In genomic region chr11:111634981-111635705, GRCh38 we compare ENCODE assay signal across 12 cellular contexts. TPM values are rescaled to one million over a fixed set of nuclear protein-coding genes. Genes with fewer than 3 reads are reported as not detected.
DNase-seq lines count a peak whose midpoint lies in the region; ATAC-seq lines count a peak whose summit lies in the region.
"Had no signal": no experiment of that assay in that cellular context is flagged by ENCODE, and none has a peak within 500 bp of the region (broad histone marks: within the 10 kb centered on the region; RNA-seq: fewer than 3 reads in every experiment).

No MANE protein-coding gene starts in this region.

- no peaks in the 10 kb centered on the region for H3K4me1 ChIP-seq in urinary bladder (ENCODE audit: insufficient read depth)

- H3K27ac ChIP-seq in urinary bladder (ENCODE audit: low read depth), result peak overlapping the region; percentile 80

- H3K4me3 Mint-ChIP-seq in activated naive CD8-positive, alpha-beta T cell treated with anti-CD3 and anti-CD28 coated beads for 36 hours, result peak overlapping the region; percentile 13
- no peak overlapping the region for H3K4me3 Mint-ChIP-seq in activated naive CD8-positive, alpha-beta T cell treated with anti-CD3 and anti-CD28 coated beads, Interleukin-2, amount 50 U/mL, for 24 hours

- H3K36me3 ChIP-seq in urinary bladder (ENCODE audit: insufficient read depth), result no peaks in the 10 kb centered on the region
- H3K36me3 ChIP-seq: Peyer's patch had no signal

- no peak overlapping the region for H3K4me3 ChIP-seq in urinary bladder (ENCODE audit: low read depth, low read length)
- H3K4me3 ChIP-seq: Peyer's patch had no signal

- no peaks in the 10 kb centered on the region for H3K9me3 Mint-ChIP-seq in activated naive CD8-positive, alpha-beta T cell treated with anti-CD3 and anti-CD28 coated beads for 36 hours
- no peaks in the 10 kb centered on the region for H3K9me3 Mint-ChIP-seq in activated naive CD8-positive, alpha-beta T cell treated with anti-CD3 and anti-CD28 coated beads, Interleukin-2, amount 50 U/mL, for 24 hours

- DNase-seq in activated naive CD8-positive, alpha-beta T cell treated with anti-CD3 and anti-CD28 coated beads for 36 hours, result no peak
- DNase-seq in activated naive CD8-positive, alpha-beta T cell treated with anti-CD3 and anti-CD28 coated beads, Interleukin-2, amount 50 U/mL, for 24 hours, result no peak
- DNase-seq in dermis blood vessel endothelial cell (peak; percentile 31), kidney tubule cell (ENCODE audit: low spot score) (peak; percentile 64), NCI-H1436 treated with DMSO at 0.1 percent for 48 hours (lab: John Stamatoyannopoulos, UW) (no peak)
- DNase-seq: 8988T; activated CD4-positive, alpha-beta T cell treated with anti-CD3 and anti-CD28 coated beads for 48 hours; MV-4-11; Peyer's patch had no signal

- no peaks in the 10 kb centered on the region for H3K27me3 Mint-ChIP-seq in activated naive CD8-positive, alpha-beta T cell treated with anti-CD3 and anti-CD28 coated beads for 36 hours
- H3K27me3 Mint-ChIP-seq in activated naive CD8-positive, alpha-beta T cell treated with anti-CD3 and anti-CD28 coated beads, Interleukin-2, amount 50 U/mL, for 24 hours, result no peaks in the 10 kb centered on the region

- no peak for ATAC-seq in activated naive CD8-positive, alpha-beta T cell treated with anti-CD3 and anti-CD28 coated beads, Interleukin-2, amount 50 U/mL, for 24 hours
- ATAC-seq in GM21447 (IDR thresholded peaks at IDR 0.05; ENCODE audit: unreplicated experiment) (no peak), HG02870 (IDR thresholded peaks at IDR 0.05; ENCODE audit: unreplicated experiment) (no peak)

- H3K4me1 Mint-ChIP-seq in activated naive CD8-positive, alpha-beta T cell treated with anti-CD3 and anti-CD28 coated beads for 36 hours, result peaks cover 34% of the 10 kb centered on the region
- H3K4me1 Mint-ChIP-seq in activated naive CD8-positive, alpha-beta T cell treated with anti-CD3 and anti-CD28 coated beads, Interleukin-2, amount 50 U/mL, for 24 hours, result peaks cover 36% of the 10 kb centered on the region

- H3K27ac Mint-ChIP-seq in activated naive CD8-positive, alpha-beta T cell treated with anti-CD3 and anti-CD28 coated beads for 36 hours, result no peak overlapping the region
- H3K27ac Mint-ChIP-seq in activated naive CD8-positive, alpha-beta T cell treated with anti-CD3 and anti-CD28 coated beads, Interleukin-2, amount 50 U/mL, for 24 hours, result no peak overlapping the region

- 34% methylated on average over 5 of the region's 5 CpGs for WGBS in urinary bladder

- H3K36me3 Mint-ChIP-seq in activated naive CD8-positive, alpha-beta T cell treated with anti-CD3 and anti-CD28 coated beads for 36 hours, result peaks cover 13% of the 10 kb centered on the region
- peaks cover 5% of the 10 kb centered on the region for H3K36me3 Mint-ChIP-seq in activated naive CD8-positive, alpha-beta T cell treated with anti-CD3 and anti-CD28 coated beads, Interleukin-2, amount 50 U/mL, for 24 hours (ENCODE audit: low read depth)

RNA-seq across cellular contexts. Expression of gene SIK2, which starts 32.9 kb away (rescaled TPM):
- total RNA-seq in activated naive CD8-positive, alpha-beta T cell treated with anti-CD3 and anti-CD28 coated beads for 36 hours, result 1 to 10 TPM; 5.2 to 8.2 TPM
- total RNA-seq in dermis blood vessel endothelial cell (12.8 and 13.2 TPM in 2 replicates), urinary bladder (14.2 TPM)
- 10.4 TPM for polyA plus RNA-seq in urinary bladder

Comparison
In these comparisons a context has a peak if more than half of its experiments do, and no peak if none do; other contexts are left out.
1. DNase-seq: peak in dermis blood vessel endothelial cell (single experiment) and kidney tubule cell (single experiment); none in activated naive CD8-positive, alpha-beta T cell treated with anti-CD3 and anti-CD28 coated beads for 36 hours (single experiment), activated naive CD8-positive, alpha-beta T cell treated with anti-CD3 and anti-CD28 coated beads, Interleukin-2, amount 50 U/mL, for 24 hours (single experiment) and NCI-H1436 treated with DMSO at 0.1 percent for 48 hours (single experiment).